10 cellular contexts compared by ENCODE assay signal in the genomic region with DNA sequence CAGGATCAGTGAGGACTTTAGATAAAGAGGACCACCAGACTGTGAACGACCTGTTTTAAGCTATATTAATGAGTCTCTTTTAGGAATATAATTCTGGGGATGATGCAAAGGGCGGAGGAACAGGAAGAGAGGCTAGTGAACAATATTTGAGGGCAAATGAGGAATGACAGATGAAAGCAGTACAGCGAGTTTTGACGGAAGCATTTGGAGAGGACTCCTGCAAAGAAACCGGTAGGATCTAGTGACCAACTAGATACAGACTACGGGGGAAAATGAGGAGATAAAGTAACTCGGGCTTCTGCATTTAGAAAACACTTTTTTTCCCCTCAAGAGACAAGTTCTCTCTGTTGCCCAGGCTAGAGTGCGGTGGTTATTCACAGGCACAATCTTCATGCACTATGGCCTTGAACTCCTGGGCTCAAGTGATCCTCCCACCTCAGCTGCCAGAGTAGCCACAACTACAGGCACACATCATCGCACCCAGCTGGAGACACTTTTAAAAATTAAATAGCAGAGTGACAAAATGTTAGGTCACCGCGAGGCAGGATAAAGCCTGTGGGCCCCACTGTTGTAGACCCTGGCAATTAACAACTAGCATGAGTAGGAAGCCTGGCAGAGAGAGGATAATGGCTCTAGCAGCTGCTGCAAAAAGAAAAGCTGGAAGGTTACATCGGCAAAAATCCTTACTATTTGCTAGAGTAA.
DNase-seq lines count a peak whose midpoint lies in the region; ATAC-seq and TF ChIP-seq lines count a peak whose summit lies in the region.
"Had no signal": no experiment of that assay in that cellular context is flagged by ENCODE, and none has a peak within 500 bp of the region (broad histone marks: within the 10 kb centered on the region; RNA-seq: fewer than 3 reads in every experiment).

No MANE protein-coding gene starts in this region.

- H3K4me1 ChIP-seq in heart left ventricle, result peaks cover 0 to 40% (median 32%) of the 10 kb centered on the region in 12 donors
- peaks cover 9% of the 10 kb centered on the region for H3K4me1 ChIP-seq in smooth muscle cell (ENCODE audit: low read depth)

- H3K4me2 ChIP-seq in smooth muscle cell, result peak overlapping the region; percentile 67

- H3F3A ChIP-seq in smooth muscle cell (ENCODE audit: low read depth), result peaks cover 4% of the 10 kb centered on the region

- peak; percentile 45 for ATAC-seq in HG02678 (IDR thresholded peaks at IDR 0.05; ENCODE audit: unreplicated experiment)
- ATAC-seq in heart left ventricle, result peak in 3 of 4 donors; percentile 29 to 64 (median 36)
- ATAC-seq in stimulated activated naive CD8-positive, alpha-beta T cell treated with anti-CD3 and anti-CD28 coated beads, Interleukin-15, Interleukin-2, amounts not matched to agents 100 U/mL and 50 U/mL, for 24 hours, result no peak
- no peak for ATAC-seq in HG02763 (IDR thresholded peaks at IDR 0.05; ENCODE audit: unreplicated experiment)

- TF ChIP-seq POLR2A in heart left ventricle (IDR thresholded peaks at IDR 0.05), result no peak

- intact Hi-C loops in heart left ventricle (cut with DNase I), result no loop called here

- H3K36me3 ChIP-seq in heart left ventricle (no peaks in the 10 kb centered on the region), smooth muscle cell (ENCODE audit: low read depth) (no peaks in the 10 kb centered on the region)

- WGBS in heart left ventricle, 4 donors, result 43 to 52% (median 46%) methylated on average over 12 of the region's 12 CpGs
- WGBS in smooth muscle cell (ENCODE audit: low lambda C conversion rate), result 48% methylated on average over 12 of the region's 12 CpGs

- H3K9me3 ChIP-seq in heart left ventricle, result no peaks in the 10 kb centered on the region
- no peaks in the 10 kb centered on the region for H3K9me3 ChIP-seq in smooth muscle cell (replicated peaks; ENCODE audit: low read depth)

- H3K79me2 ChIP-seq in smooth muscle cell (ENCODE audit: low read depth), result peaks cover 49% of the 10 kb centered on the region

- H3K27me3 ChIP-seq in heart left ventricle (no peaks in the 10 kb centered on the region), smooth muscle cell (ENCODE audit: low read depth) (no peaks in the 10 kb centered on the region)

- H4K20me1 ChIP-seq in smooth muscle cell (ENCODE audit: low read depth), result peaks cover 96% of the 10 kb centered on the region

- H3K4me3 ChIP-seq in heart left ventricle, result peak overlapping the region in 1 of 12 donors; percentile 9
- H3K4me3 ChIP-seq in smooth muscle cell, result no peak overlapping the region

- no peak for TF ChIP-seq CTCF in heart left ventricle (IDR thresholded peaks at IDR 0.05)
- no peak for TF ChIP-seq CTCF in smooth muscle cell (IDR thresholded peaks at IDR 0.05; ENCODE audit: borderline replicate concordance, insufficient read depth, poor library complexity, severe bottlenecking)

- H3K9ac ChIP-seq in smooth muscle cell (ENCODE audit: low read depth), result no peak overlapping the region

- no peak overlapping the region for H2AFZ ChIP-seq in smooth muscle cell (ENCODE audit: low read depth)

- DNase-seq in NCI-H524 treated with DMSO at 0.1 percent for 48 hours (lab: John Stamatoyannopoulos, UW) (peak; percentile 39), heart left ventricle (peak in 1 of 5 donors; percentile 35), smooth muscle cell (lab: John Stamatoyannopoulos, UW; ENCODE audit: unreplicated experiment) (no peak), putamen (ENCODE audit: low spot score) (no peak)
- DNase-seq in stimulated activated naive CD8-positive, alpha-beta T cell treated with anti-CD3 and anti-CD28 coated beads, Interleukin-15, Interleukin-2, amounts not matched to agents 100 U/mL and 50 U/mL, for 24 hours, result no peak
- DNase-seq: activated CD8-positive, alpha-beta memory T cell treated with anti-CD3 and anti-CD28 coated beads, Interleukin-2, amount 50 U/mL, for 4 hours; NCI-H226; T-helper 1 cell had no signal

- H3K27ac ChIP-seq in heart left ventricle (peak overlapping the region in 11 of 12 donors; percentile 2 to 78 (median 63)), smooth muscle cell (ENCODE audit: low read depth) (peak overlapping the region; percentile 41)

Comparison
In these comparisons a context has a peak if more than half of its experiments do, and no peak if none do; other contexts are left out.
1. ATAC-seq: peak in HG02678 (single experiment) and heart left ventricle (3 of 4); none in stimulated activated naive CD8-positive, alpha-beta T cell treated with anti-CD3 and anti-CD28 coated beads, Interleukin-15, Interleukin-2, amounts not matched to agents 100 U/mL and 50 U/mL, for 24 hours (single experiment) and HG02763 (single experiment).